In genomic region chr1:61088163-61088840, GRCh38 we compare ENCODE assay signal across 19 cellular contexts. TPM values are rescaled to one million over a fixed set of nuclear protein-coding genes. Genes with fewer than 3 reads are reported as not detected.
DNase-seq lines count a peak whose midpoint lies in the region; ATAC-seq and TF ChIP-seq lines count a peak whose summit lies in the region.
"Had no signal": no experiment of that assay in that cellular context is flagged by ENCODE, and none has a peak within 500 bp of the region (broad histone marks: within the 10 kb centered on the region; RNA-seq: fewer than 3 reads in every experiment).

No MANE protein-coding gene starts in this region.

- no peak for ATAC-seq in heart right ventricle
- ATAC-seq: activated CD4-positive, CD25-positive, alpha-beta regulatory T cell treated with anti-CD3 and anti-CD28 coated beads, Interleukin-2, amount 50 U/mL, for 24 hours; natural killer cell treated with Interleukin-12 subunit alpha and Interleukin-12 subunit beta and Interleukin-15 and Interleukin-18, amount 100 ng/mL, for 72 hours; PC-3 had no signal

- no peak for TF ChIP-seq EP300 in tibial nerve (IDR thresholded peaks at IDR 0.05)

- TF ChIP-seq POLR2A in tibial nerve (IDR thresholded peaks at IDR 0.05) = no peak

- peak overlapping the region in 3 of 10 donors; percentile 7 to 85 (median 82) for H3K4me3 ChIP-seq in heart right ventricle
- H3K4me3 ChIP-seq in dorsolateral prefrontal cortex = peak overlapping the region; percentile 5 to 97 (median 49)
- no peak overlapping the region for H3K4me3 ChIP-seq in rectal smooth muscle tissue (ENCODE audit: low read length)
- H3K4me3 ChIP-seq in tibial nerve = no peak overlapping the region
- H3K4me3 ChIP-seq: cardiac muscle cell, esophagus squamous epithelium had no signal

- H3K27ac ChIP-seq in heart right ventricle = peak overlapping the region in 8 of 10 donors; percentile 92 to 99 (median 96)
- peak overlapping the region; percentile 71 to 99 (median 97) for H3K27ac ChIP-seq in dorsolateral prefrontal cortex
- H3K27ac ChIP-seq in rectal smooth muscle tissue (ENCODE audit: low read depth, low read length) = peak overlapping the region; percentile 24
- H3K27ac ChIP-seq in tibial nerve = peak overlapping the region in 3 of 4 donors; percentile 53 to 98 (median 75)
- H3K27ac ChIP-seq: cardiac muscle cell had no signal

- TF ChIP-seq CTCF in heart right ventricle (IDR thresholded peaks at IDR 0.05) = no peak
- TF ChIP-seq CTCF in dorsolateral prefrontal cortex (IDR thresholded peaks at IDR 0.05 in 54 of 56, conservative IDR thresholded peaks at IDR 0.05 in 2 of 56; ENCODE audit: low read depth in 1 of 56, partially characterized antibody in 56 of 56) = no peak
- TF ChIP-seq CTCF in tibial nerve (IDR thresholded peaks at IDR 0.05) = no peak

- no peaks in the 10 kb centered on the region for H3K27me3 ChIP-seq in heart right ventricle
- H3K27me3 ChIP-seq in dorsolateral prefrontal cortex = no peaks in the 10 kb centered on the region
- H3K27me3 ChIP-seq in rectal smooth muscle tissue (ENCODE audit: control insufficient read depth, insufficient read depth, low read length) = no peaks in the 10 kb centered on the region
- H3K27me3 ChIP-seq in tibial nerve = no peaks in the 10 kb centered on the region
- H3K27me3 ChIP-seq: esophagus squamous epithelium had no signal

- intact Hi-C loops in heart right ventricle (cut with DNase I) (loop anchor here in 6 of 10 donors (5.0 to 10.0 kb wide), 6 partner anchors 34 to 366 kb away; no protein-coding TSS in a partner anchor), cardiac septum (cut with DNase I) (loop anchor here (2.0 to 5.0 kb wide), 2 partner anchors 32 to 184 kb away; no protein-coding TSS in a partner anchor), dorsolateral prefrontal cortex (cut with DNase I) (loop anchor here (10.0 kb wide), 1 partner anchor 186 kb away; no protein-coding TSS in a partner anchor)

- H3K4me1 ChIP-seq in heart right ventricle (peaks cover 13 to 91% (median 74%) of the 10 kb centered on the region in 9 donors), rectal smooth muscle tissue (ENCODE audit: control insufficient read depth, insufficient read depth, low read length) (peaks cover 14% of the 10 kb centered on the region), tibial nerve (peaks cover 0 to 81% (median 33%) of the 10 kb centered on the region in 4 donors)

- DNase-seq in heart right ventricle (no peak), cardiac septum (ENCODE audit: low spot score) (no peak), dorsolateral prefrontal cortex (no peak), tibial nerve (ENCODE audit: low spot score in 2 of 2) (no peak), NOMO-1 (lab: John Stamatoyannopoulos, UW; ENCODE audit: unreplicated experiment in 2 of 2) (no peak), GM03348 (ENCODE audit: low spot score) (no peak)
- DNase-seq in stimulated activated CD4-positive, alpha-beta T cell treated with anti-CD3 and anti-CD28 coated beads, Interleukin-15, amount 100 ng/mL, for 24 hours = no peak
- DNase-seq: 8988T; activated CD8-positive, alpha-beta memory T cell treated with anti-CD3 and anti-CD28 coated beads for 24 hours; effector CD4-positive, alpha-beta T cell; esophagus squamous epithelium; KBM-7; NCI-H187 treated with DMSO at 0.1 percent for 48 hours; NCI-H510A treated with DMSO at 0.1 percent for 48 hours; PC-3 had no signal

- H3K9ac ChIP-seq in rectal smooth muscle tissue (ENCODE audit: low read length) = no peak overlapping the region

- 92% methylated on average over 23 of the region's 23 CpGs for WGBS in heart right ventricle, 2 donors
- 91 to 92% methylated on average over 23 of the region's 23 CpGs for WGBS in tibial nerve, 2 donors

- H3K9me3 ChIP-seq in heart right ventricle (no peaks in the 10 kb centered on the region), tibial nerve (no peaks in the 10 kb centered on the region)
- H3K9me3 ChIP-seq: esophagus squamous epithelium had no signal

- H3K36me3 ChIP-seq in heart right ventricle = peaks cover 0 to 19% (median 11%) of the 10 kb centered on the region in 9 donors
- H3K36me3 ChIP-seq in rectal smooth muscle tissue (ENCODE audit: control insufficient read depth, insufficient read depth, low read length) = peaks cover 5% of the 10 kb centered on the region
- peaks cover 0 to 16% (median 0%) of the 10 kb centered on the region in 3 donors for H3K36me3 ChIP-seq in tibial nerve

RNA-seq across cellular contexts. Expression of gene NFIA, which starts 5.9 kb away (rescaled TPM):
- 100 to 1,000 TPM in 4 of 10 donors, 10 to 100 TPM in 6; 82.4 to 117 (median 97.5) TPM for total RNA-seq in heart right ventricle
- 10 to 100 TPM; 11.2 to 24.9 TPM for polyA plus RNA-seq in heart right ventricle
- 78.6 TPM for total RNA-seq in cardiac septum
- total RNA-seq in dorsolateral prefrontal cortex = 100 to 1,000 TPM in 40 of 120 experiments, 10 to 100 TPM in 80; 63.0 to 203 (median 91.8) TPM
- 10 to 100 TPM; 71.2 to 81.4 (median 75.7) TPM for total RNA-seq in tibial nerve

Comparison
In these comparisons a context has a peak if more than half of its experiments do, and no peak if none do; other contexts are left out.
1. H3K27ac ChIP-seq: peak in every context shown above with its lines; median percentile 97 in dorsolateral prefrontal cortex; 96 in heart right ventricle; 75 in tibial nerve; 24 in rectal smooth muscle tissue.
2. H3K4me3 ChIP-seq: peak in dorsolateral prefrontal cortex (59 of 59); none in rectal smooth muscle tissue (single experiment) and tibial nerve (0 of 4).